1 cellular context compared by ENCODE assay signal in genomic region chr14:93799617-93800016, GRCh38.
TF ChIP-seq lines count a peak whose summit lies in the region.

No MANE protein-coding gene starts in this region.

TF ChIP-seq in HepG2, 621 proteins besides CTCF, POLR2A, EP300 and RAD21 (continued from another document and continues in another):
- TF ChIP-seq, protein P1, sequence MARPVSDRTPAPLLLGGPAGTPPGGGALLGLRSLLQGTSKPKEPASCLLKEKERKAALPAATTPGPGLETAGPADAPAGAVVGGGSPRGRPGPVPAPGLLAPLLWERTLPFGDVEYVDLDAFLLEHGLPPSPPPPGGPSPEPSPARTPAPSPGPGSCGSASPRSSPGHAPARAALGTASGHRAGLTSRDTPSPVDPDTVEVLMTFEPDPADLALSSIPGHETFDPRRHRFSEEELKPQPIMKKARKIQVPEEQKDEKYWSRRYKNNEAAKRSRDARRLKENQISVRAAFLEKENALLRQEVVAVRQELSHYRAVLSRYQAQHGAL (CRISPR knock-in tag; IDR thresholded peaks at IDR 0.05; ENCODE audit: not compliant biosample characterization), result no peak
- TF ChIP-seq ZNF230 (CRISPR knock-in tag; IDR thresholded peaks at IDR 0.05), result no peak
- TF ChIP-seq CAMTA2 (CRISPR knock-in tag; IDR thresholded peaks at IDR 0.05; ENCODE audit: borderline replicate concordance), result no peak
- TF ChIP-seq, protein P2, sequence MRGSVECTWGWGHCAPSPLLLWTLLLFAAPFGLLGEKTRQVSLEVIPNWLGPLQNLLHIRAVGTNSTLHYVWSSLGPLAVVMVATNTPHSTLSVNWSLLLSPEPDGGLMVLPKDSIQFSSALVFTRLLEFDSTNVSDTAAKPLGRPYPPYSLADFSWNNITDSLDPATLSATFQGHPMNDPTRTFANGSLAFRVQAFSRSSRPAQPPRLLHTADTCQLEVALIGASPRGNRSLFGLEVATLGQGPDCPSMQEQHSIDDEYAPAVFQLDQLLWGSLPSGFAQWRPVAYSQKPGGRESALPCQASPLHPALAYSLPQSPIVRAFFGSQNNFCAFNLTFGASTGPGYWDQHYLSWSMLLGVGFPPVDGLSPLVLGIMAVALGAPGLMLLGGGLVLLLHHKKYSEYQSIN (CRISPR knock-in tag; IDR thresholded peaks at IDR 0.05; ENCODE audit: borderline replicate concordance), result no peak
- no peak for TF ChIP-seq JUN (CRISPR knock-in tag; IDR thresholded peaks at IDR 0.05)
- TF ChIP-seq GPN1 (CRISPR knock-in tag; IDR thresholded peaks at IDR 0.05; ENCODE audit: borderline replicate concordance), result no peak
- no peak for TF ChIP-seq ZNF343 (CRISPR knock-in tag; IDR thresholded peaks at IDR 0.05)
- TF ChIP-seq ZNF724P (CRISPR knock-in tag; IDR thresholded peaks at IDR 0.05; ENCODE audit: borderline replicate concordance), result no peak
- TF ChIP-seq, protein P3, sequence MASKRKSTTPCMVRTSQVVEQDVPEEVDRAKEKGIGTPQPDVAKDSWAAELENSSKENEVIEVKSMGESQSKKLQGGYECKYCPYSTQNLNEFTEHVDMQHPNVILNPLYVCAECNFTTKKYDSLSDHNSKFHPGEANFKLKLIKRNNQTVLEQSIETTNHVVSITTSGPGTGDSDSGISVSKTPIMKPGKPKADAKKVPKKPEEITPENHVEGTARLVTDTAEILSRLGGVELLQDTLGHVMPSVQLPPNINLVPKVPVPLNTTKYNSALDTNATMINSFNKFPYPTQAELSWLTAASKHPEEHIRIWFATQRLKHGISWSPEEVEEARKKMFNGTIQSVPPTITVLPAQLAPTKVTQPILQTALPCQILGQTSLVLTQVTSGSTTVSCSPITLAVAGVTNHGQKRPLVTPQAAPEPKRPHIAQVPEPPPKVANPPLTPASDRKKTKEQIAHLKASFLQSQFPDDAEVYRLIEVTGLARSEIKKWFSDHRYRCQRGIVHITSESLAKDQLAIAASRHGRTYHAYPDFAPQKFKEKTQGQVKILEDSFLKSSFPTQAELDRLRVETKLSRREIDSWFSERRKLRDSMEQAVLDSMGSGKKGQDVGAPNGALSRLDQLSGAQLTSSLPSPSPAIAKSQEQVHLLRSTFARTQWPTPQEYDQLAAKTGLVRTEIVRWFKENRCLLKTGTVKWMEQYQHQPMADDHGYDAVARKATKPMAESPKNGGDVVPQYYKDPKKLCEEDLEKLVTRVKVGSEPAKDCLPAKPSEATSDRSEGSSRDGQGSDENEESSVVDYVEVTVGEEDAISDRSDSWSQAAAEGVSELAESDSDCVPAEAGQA (IDR thresholded peaks at IDR 0.05; ENCODE audit: low read depth), result no peak
- TF ChIP-seq, protein P3 (CRISPR knock-in tag; IDR thresholded peaks at IDR 0.05; ENCODE audit: borderline replicate concordance), result no peak
- TF ChIP-seq, protein P4, sequence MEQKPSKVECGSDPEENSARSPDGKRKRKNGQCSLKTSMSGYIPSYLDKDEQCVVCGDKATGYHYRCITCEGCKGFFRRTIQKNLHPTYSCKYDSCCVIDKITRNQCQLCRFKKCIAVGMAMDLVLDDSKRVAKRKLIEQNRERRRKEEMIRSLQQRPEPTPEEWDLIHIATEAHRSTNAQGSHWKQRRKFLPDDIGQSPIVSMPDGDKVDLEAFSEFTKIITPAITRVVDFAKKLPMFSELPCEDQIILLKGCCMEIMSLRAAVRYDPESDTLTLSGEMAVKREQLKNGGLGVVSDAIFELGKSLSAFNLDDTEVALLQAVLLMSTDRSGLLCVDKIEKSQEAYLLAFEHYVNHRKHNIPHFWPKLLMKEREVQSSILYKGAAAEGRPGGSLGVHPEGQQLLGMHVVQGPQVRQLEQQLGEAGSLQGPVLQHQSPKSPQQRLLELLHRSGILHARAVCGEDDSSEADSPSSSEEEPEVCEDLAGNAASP (CRISPR knock-in tag; IDR thresholded peaks at IDR 0.05; ENCODE audit: borderline replicate concordance), result peak; percentile 60; the same call in 1 of the 2 replicates
- TF ChIP-seq ZFP37 (CRISPR knock-in tag; IDR thresholded peaks at IDR 0.05; ENCODE audit: borderline replicate concordance), result no peak
- TF ChIP-seq, protein P5, sequence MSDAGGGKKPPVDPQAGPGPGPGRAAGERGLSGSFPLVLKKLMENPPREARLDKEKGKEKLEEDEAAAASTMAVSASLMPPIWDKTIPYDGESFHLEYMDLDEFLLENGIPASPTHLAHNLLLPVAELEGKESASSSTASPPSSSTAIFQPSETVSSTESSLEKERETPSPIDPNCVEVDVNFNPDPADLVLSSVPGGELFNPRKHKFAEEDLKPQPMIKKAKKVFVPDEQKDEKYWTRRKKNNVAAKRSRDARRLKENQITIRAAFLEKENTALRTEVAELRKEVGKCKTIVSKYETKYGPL (CRISPR knock-in tag; IDR thresholded peaks at IDR 0.05), result no peak
- no peak for TF ChIP-seq ZNF274 (CRISPR knock-in tag; IDR thresholded peaks at IDR 0.05)
- TF ChIP-seq ZFP1 (CRISPR knock-in tag; IDR thresholded peaks at IDR 0.05), result no peak
- no peak for TF ChIP-seq PCBP2 (optimal IDR thresholded peaks at IDR 0.05; ENCODE audit: low read depth, low read length, poor library complexity, severe bottlenecking)
- no peak for TF ChIP-seq MEF2D (CRISPR knock-in tag; IDR thresholded peaks at IDR 0.05)
- TF ChIP-seq, protein P6, sequence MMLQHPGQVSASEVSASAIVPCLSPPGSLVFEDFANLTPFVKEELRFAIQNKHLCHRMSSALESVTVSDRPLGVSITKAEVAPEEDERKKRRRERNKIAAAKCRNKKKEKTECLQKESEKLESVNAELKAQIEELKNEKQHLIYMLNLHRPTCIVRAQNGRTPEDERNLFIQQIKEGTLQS (CRISPR knock-in tag; IDR thresholded peaks at IDR 0.05), result no peak
- peak; percentile 79; the same call in 1 of the 2 replicates for TF ChIP-seq PAX8 (CRISPR knock-in tag; IDR thresholded peaks at IDR 0.05; ENCODE audit: borderline replicate concordance)
- TF ChIP-seq MAF1 (CRISPR knock-in tag; IDR thresholded peaks at IDR 0.05; ENCODE audit: borderline replicate concordance), result no peak
- no peak for TF ChIP-seq KLF15 (CRISPR knock-in tag; IDR thresholded peaks at IDR 0.05; ENCODE audit: borderline replicate concordance)
- TF ChIP-seq JARID2 (CRISPR knock-in tag; IDR thresholded peaks at IDR 0.05; ENCODE audit: insufficient replicate concordance), result no peak
- no peak for TF ChIP-seq ZNF75D (CRISPR knock-in tag; IDR thresholded peaks at IDR 0.05; ENCODE audit: borderline replicate concordance)
- TF ChIP-seq, protein P7, sequence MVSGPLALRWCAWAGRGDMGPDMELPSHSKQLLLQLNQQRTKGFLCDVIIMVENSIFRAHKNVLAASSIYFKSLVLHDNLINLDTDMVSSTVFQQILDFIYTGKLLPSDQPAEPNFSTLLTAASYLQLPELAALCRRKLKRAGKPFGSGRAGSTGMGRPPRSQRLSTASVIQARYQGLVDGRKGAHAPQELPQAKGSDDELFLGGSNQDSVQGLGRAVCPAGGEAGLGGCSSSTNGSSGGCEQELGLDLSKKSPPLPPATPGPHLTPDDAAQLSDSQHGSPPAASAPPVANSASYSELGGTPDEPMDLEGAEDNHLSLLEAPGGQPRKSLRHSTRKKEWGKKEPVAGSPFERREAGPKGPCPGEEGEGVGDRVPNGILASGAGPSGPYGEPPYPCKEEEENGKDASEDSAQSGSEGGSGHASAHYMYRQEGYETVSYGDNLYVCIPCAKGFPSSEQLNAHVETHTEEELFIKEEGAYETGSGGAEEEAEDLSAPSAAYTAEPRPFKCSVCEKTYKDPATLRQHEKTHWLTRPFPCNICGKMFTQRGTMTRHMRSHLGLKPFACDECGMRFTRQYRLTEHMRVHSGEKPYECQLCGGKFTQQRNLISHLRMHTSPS (CRISPR knock-in tag; IDR thresholded peaks at IDR 0.05; ENCODE audit: low read depth), result no peak
- no peak for TF ChIP-seq ARID2 (CRISPR knock-in tag; IDR thresholded peaks at IDR 0.05; ENCODE audit: borderline replicate concordance)
- TF ChIP-seq, protein P8, sequence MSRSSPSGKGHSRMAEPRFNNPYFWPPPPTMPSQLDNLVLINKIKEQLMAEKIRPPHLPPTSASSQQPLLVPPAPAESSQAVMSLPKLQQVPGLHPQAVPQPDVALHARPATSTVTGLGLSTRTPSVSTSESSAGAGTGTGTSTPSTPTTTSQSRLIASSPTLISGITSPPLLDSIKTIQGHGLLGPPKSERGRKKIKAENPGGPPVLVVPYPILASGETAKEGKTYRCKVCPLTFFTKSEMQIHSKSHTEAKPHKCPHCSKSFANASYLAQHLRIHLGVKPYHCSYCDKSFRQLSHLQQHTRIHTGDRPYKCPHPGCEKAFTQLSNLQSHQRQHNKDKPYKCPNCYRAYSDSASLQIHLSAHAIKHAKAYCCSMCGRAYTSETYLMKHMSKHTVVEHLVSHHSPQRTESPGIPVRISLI (CRISPR knock-in tag; IDR thresholded peaks at IDR 0.05; ENCODE audit: borderline replicate concordance), result 0 out of 2 replicates have a peak, but pooled peaks have one; percentile 17
- 0 out of 2 replicates have a peak, but pooled peaks have one; percentile 14 for TF ChIP-seq PHF8 (CRISPR knock-in tag; IDR thresholded peaks at IDR 0.05)
- TF ChIP-seq ZNF674 (CRISPR knock-in tag; IDR thresholded peaks at IDR 0.05; ENCODE audit: low read depth), result no peak
- no peak for TF ChIP-seq JUND (CRISPR knock-in tag; IDR thresholded peaks at IDR 0.05)
- TF ChIP-seq POGZ (CRISPR knock-in tag; IDR thresholded peaks at IDR 0.05), result no peak
- TF ChIP-seq ZNF430 (CRISPR knock-in tag; IDR thresholded peaks at IDR 0.05), result no peak
- TF ChIP-seq, protein P9, sequence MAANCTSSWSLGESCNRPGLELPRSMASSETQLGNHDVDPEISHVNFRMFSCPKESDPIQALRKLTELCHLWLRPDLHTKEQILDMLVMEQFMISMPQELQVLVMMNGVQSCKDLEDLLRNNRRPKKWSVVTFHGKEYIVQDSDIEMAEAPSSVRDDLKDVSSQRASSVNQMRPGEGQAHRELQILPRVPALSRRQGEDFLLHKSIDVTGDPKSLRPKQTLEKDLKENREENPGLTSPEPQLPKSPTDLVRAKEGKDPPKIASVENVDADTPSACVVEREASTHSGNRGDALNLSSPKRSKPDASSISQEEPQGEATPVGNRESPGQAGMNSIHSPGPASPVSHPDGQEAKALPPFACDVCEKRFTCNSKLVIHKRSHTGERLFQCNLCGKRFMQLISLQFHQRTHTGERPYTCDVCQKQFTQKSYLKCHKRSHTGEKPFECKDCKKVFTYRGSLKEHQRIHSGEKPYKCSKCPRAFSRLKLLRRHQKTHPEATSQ (CRISPR knock-in tag; IDR thresholded peaks at IDR 0.05; ENCODE audit: borderline replicate concordance), result no peak
- no peak for TF ChIP-seq ZNF564 (CRISPR knock-in tag; IDR thresholded peaks at IDR 0.05)
- TF ChIP-seq ZBTB7B (CRISPR knock-in tag; IDR thresholded peaks at IDR 0.05), result no peak
- TF ChIP-seq ZNF547 (CRISPR knock-in tag; IDR thresholded peaks at IDR 0.05), result no peak
- no peak for TF ChIP-seq ZSCAN12 (CRISPR knock-in tag; IDR thresholded peaks at IDR 0.05)
- no peak for TF ChIP-seq NFKBIZ (CRISPR knock-in tag; IDR thresholded peaks at IDR 0.05)
- peak; percentile 47; the same call in 1 of the 2 replicates for TF ChIP-seq HMG20A (CRISPR knock-in tag; IDR thresholded peaks at IDR 0.05; ENCODE audit: borderline replicate concordance)
- no peak for TF ChIP-seq FOXP1 (IDR thresholded peaks at IDR 0.05)
- TF ChIP-seq FOXP1 (CRISPR knock-in tag; IDR thresholded peaks at IDR 0.05), result peak; percentile 37
- TF ChIP-seq ZNF782 (CRISPR knock-in tag; IDR thresholded peaks at IDR 0.05; ENCODE audit: borderline replicate concordance), result 0 out of 2 replicates have a peak, but pooled peaks have one; percentile 23
- TF ChIP-seq ZNF292 (CRISPR knock-in tag; IDR thresholded peaks at IDR 0.05; ENCODE audit: borderline replicate concordance, low read depth), result no peak
- TF ChIP-seq NR2F6 (IDR thresholded peaks at IDR 0.05), result peak; percentile 83
- peak; percentile 60; the same call in 1 of the 2 replicates for TF ChIP-seq NR2F6 (CRISPR knock-in tag; IDR thresholded peaks at IDR 0.05)
- TF ChIP-seq, protein P10, sequence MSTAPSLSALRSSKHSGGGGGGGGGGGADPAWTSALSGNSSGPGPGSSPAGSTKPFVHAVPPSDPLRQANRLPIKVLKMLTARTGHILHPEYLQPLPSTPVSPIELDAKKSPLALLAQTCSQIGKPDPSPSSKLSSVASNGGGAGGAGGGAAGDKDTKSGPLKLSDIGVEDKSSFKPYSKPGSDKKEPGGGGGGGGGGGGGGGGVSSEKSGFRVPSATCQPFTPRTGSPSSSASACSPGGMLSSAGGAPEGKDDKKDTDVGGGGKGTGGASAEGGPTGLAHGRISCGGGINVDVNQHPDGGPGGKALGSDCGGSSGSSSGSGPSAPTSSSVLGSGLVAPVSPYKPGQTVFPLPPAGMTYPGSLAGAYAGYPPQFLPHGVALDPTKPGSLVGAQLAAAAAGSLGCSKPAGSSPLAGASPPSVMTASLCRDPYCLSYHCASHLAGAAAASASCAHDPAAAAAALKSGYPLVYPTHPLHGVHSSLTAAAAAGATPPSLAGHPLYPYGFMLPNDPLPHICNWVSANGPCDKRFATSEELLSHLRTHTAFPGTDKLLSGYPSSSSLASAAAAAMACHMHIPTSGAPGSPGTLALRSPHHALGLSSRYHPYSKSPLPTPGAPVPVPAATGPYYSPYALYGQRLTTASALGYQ (CRISPR knock-in tag; IDR thresholded peaks at IDR 0.05), result no peak; the same call in 1 of the 2 replicates
- no peak for TF ChIP-seq SCMH1 (CRISPR knock-in tag; IDR thresholded peaks at IDR 0.05; ENCODE audit: borderline replicate concordance)
